18 cellular contexts compared by ENCODE assay signal in the genomic region with DNA sequence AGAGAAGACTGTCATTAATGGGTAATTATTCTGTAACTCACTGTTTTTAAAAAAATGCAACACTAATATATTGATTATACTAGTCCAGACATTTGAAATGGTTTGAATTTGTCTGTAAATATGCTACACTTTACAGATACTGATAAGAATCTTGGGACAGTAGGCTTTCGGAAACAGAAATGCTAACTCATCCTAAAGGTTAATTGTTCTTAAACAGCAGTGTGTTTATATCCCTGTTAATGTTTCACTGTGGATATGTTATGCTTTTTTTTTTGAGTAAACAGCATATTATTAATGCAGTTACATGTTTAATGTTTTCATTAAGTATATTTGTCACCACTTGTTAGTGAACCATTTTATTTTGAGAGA. TPM values are rescaled to one million over a fixed set of nuclear protein-coding genes. Genes with fewer than 3 reads are reported as not detected.
DNase-seq lines count a peak whose midpoint lies in the region; ATAC-seq, FAIRE-seq and TF ChIP-seq lines count a peak whose summit lies in the region.
"Had no signal": no experiment of that assay in that cellular context is flagged by ENCODE, and none has a peak within 500 bp of the region (broad histone marks: within the 10 kb centered on the region; RNA-seq: fewer than 3 reads in every experiment).

No MANE protein-coding gene starts in this region.

- H3K14ac ChIP-seq in trophoblast cell (ENCODE audit: low read length), result no peak overlapping the region

- no TSS peak for BruUV-seq in K562 (replicated peaks; lab: Mats Ljungman, UMichigan)

- H3K9me3 ChIP-seq in SK-N-SH, result no peaks in the 10 kb centered on the region
- H3K9me3 ChIP-seq in HUES48 (ENCODE audit: control insufficient read depth, insufficient read depth, low read length), result no peaks in the 10 kb centered on the region
- H3K9me3 ChIP-seq in K562 (replicated peaks; ENCODE audit: control insufficient read depth, insufficient read depth, low read depth, low read length), result no peaks in the 10 kb centered on the region
- no peaks in the 10 kb centered on the region for H3K9me3 ChIP-seq in trophoblast cell (ENCODE audit: insufficient read depth, low read depth, low read length)
- H3K9me3 ChIP-seq in stomach, result no peaks in the 10 kb centered on the region

- H3K9ac ChIP-seq in SK-N-SH (no peak overlapping the region), HUES48 (ENCODE audit: low read depth, low read length) (no peak overlapping the region), K562 (ENCODE audit: insufficient read depth in 1 of 2, low read depth in 2 of 2, low read length in 2 of 2) (peak overlapping the region in 1 of 2 experiments; percentile 22; a peak in 1 of 4 replicates), trophoblast cell (ENCODE audit: low read length) (no peak overlapping the region)
- H3K9ac ChIP-seq: BLaER1 treated with 17β-estradiol and CSF1 and Interleukin-3, amounts not matched to agents 10 nM and 100 nM had no signal

- no peak overlapping the region for H4K8ac ChIP-seq in trophoblast cell (ENCODE audit: low read depth, low read length)

- TF ChIP-seq RAD21 in SK-N-SH (IDR thresholded peaks at IDR 0.05; ENCODE audit: low read length) (no peak), K562 (CRISPR knock-in tag; conservative IDR thresholded peaks at IDR 0.05 in 1 of 2, IDR thresholded peaks at IDR 0.05 in 1 of 2) (no peak)

- H2BK5ac ChIP-seq in trophoblast cell (ENCODE audit: low read depth, low read length, poor library complexity), result no peak overlapping the region

- peaks cover 0 to 4% of the 10 kb centered on the region in 2 experiments; a peak in 1 of 4 replicates for H3K4me1 ChIP-seq in SK-N-SH (ENCODE audit: control insufficient read depth in 1 of 2, insufficient read depth in 2 of 2, low read depth in 1 of 2, low read length in 1 of 2)
- H3K4me1 ChIP-seq in HUES48 (ENCODE audit: control insufficient read depth, insufficient read depth, low read length), result peaks cover 5% of the 10 kb centered on the region; the same call in 1 of the 2 replicates
- H3K4me1 ChIP-seq in K562 (replicated peaks in 1 of 2; ENCODE audit: control insufficient read depth in 2 of 2, insufficient read depth in 2 of 2, low read length in 2 of 2), result peaks cover 0 to 15% of the 10 kb centered on the region in 2 experiments; a peak in 3 of 5 replicates
- H3K4me1 ChIP-seq in trophoblast cell (ENCODE audit: control insufficient read depth in 1 of 2, insufficient read depth in 2 of 2, low read length in 2 of 2), result peaks cover 4 to 5% of the 10 kb centered on the region in 2 experiments
- no peaks in the 10 kb centered on the region for H3K4me1 ChIP-seq in stomach

- H3F3A ChIP-seq in SK-N-SH (replicated peaks; ENCODE audit: insufficient read depth), result no peaks in the 10 kb centered on the region

- H4K91ac ChIP-seq in trophoblast cell (ENCODE audit: low read depth, low read length), result no peak overlapping the region

- H2AK5ac ChIP-seq in trophoblast cell (ENCODE audit: low read length), result no peak overlapping the region

- H3K23ac ChIP-seq in trophoblast cell (ENCODE audit: low read length), result no peak overlapping the region

- H3K4me3 ChIP-seq in SK-N-SH (ENCODE audit: low read depth in 2 of 2, low read length in 1 of 2), result no peak overlapping the region
- H3K4me3 ChIP-seq in HUES48 (ENCODE audit: low read depth, low read length), result no peak overlapping the region
- no peak overlapping the region for H3K4me3 ChIP-seq in K562
- no peak overlapping the region for H3K4me3 ChIP-seq in trophoblast cell (ENCODE audit: low read depth, low read length)
- H3K4me3 ChIP-seq in stomach, result no peak overlapping the region
- H3K4me3 ChIP-seq: BLaER1 treated with 17β-estradiol and CSF1 and Interleukin-3, amounts not matched to agents 10 nM and 100 nM had no signal

- H4K12ac ChIP-seq in trophoblast cell (ENCODE audit: low read depth, low read length), result no peak overlapping the region

- POLR2A ChIA-PET in SK-N-SH (lab: Yijun Ruan, JAX), result no interaction called here
- POLR2A ChIA-PET in K562 (lab: Yijun Ruan, JAX), result interaction anchor here (1.0 kb wide), 1 partner anchor 501 kb away, joined by 3 read pairs; no protein-coding TSS in a partner anchor

- H4K20me1 ChIP-seq in SK-N-SH (ENCODE audit: insufficient read depth) (no peaks in the 10 kb centered on the region), K562 (replicated peaks; ENCODE audit: control insufficient read depth, insufficient read depth, low read length) (no peaks in the 10 kb centered on the region)
- H4K20me1 ChIP-seq: BLaER1 treated with 17β-estradiol and CSF1 and Interleukin-3, amounts not matched to agents 10 nM and 100 nM had no signal

- in situ Hi-C loops in K562 (cut with MboI), result no loop called here

- H3K79me2 ChIP-seq in SK-N-SH (ENCODE audit: insufficient read depth) (no peaks in the 10 kb centered on the region), K562 (ENCODE audit: control insufficient read depth, insufficient read depth, low read length) (no peaks in the 10 kb centered on the region), trophoblast cell (ENCODE audit: control insufficient read depth, insufficient read depth, low read length, poor library complexity) (no peaks in the 10 kb centered on the region)

- no peak for TF ChIP-seq POLR2A in K562 (conservative IDR thresholded peaks at IDR 0.05)
- no peak for TF ChIP-seq POLR2A in stomach (IDR thresholded peaks at IDR 0.05)

- intact Hi-C loops in K562 (cut with micrococcal nuclease), result no loop called here
- intact Hi-C loops in stomach (cut with DNase I; ENCODE audit: low total_unique reads), result no loop called here

- no peak overlapping the region for H2AFZ ChIP-seq in SK-N-SH (ENCODE audit: low read depth)
- peak overlapping the region; percentile 15 for H2AFZ ChIP-seq in K562 (ENCODE audit: low read depth, low read length)
- H2AFZ ChIP-seq in trophoblast cell (ENCODE audit: insufficient read depth, low read length, poor library complexity), result no peak overlapping the region

- DNase-seq in SK-N-SH (no peak), K562 (ENCODE audit: extremely low read depth in 1 of 4, low spot score in 3 of 4) (peak in 1 of 4 experiments; percentile 7), trophoblast cell (no peak), stomach (no peak)
- DNase-seq: 8988T; CD8-positive, alpha-beta T cell; DMS 273 treated with DMSO at 0.1 percent for 48 hours; DMS53; DND-41; H9; IMR-90; KBM-7 had no signal

- TF ChIP-seq EP300 in SK-N-SH (IDR thresholded peaks at IDR 0.05; ENCODE audit: borderline replicate concordance in 1 of 2, low read depth in 1 of 2, low read length in 1 of 2) (no peak), K562 (IDR thresholded peaks at IDR 0.05; ENCODE audit: low read length) (no peak), stomach (IDR thresholded peaks at IDR 0.05) (no peak)

- TF ChIP-seq CTCF in SK-N-SH (IDR thresholded peaks at IDR 0.05) (no peak), K562 (IDR thresholded peaks at IDR 0.05 in 2 of 3, conservative IDR thresholded peaks at IDR 0.05 in 1 of 3; ENCODE audit: insufficient read depth in 2 of 3, low read depth in 1 of 3, low read length in 3 of 3) (no peak), stomach (IDR thresholded peaks at IDR 0.05) (no peak)

- no peak overlapping the region for H3K4me2 ChIP-seq in SK-N-SH
- no peak overlapping the region; the same call in 1 of the 2 replicates for H3K4me2 ChIP-seq in K562 (ENCODE audit: insufficient read depth, low read length)
- H3K4me2 ChIP-seq in trophoblast cell (ENCODE audit: low read length), result no peak overlapping the region

- H3K9me2 ChIP-seq in SK-N-SH, result no peaks in the 10 kb centered on the region

- H3K9me1 ChIP-seq in K562 (ENCODE audit: control insufficient read depth, insufficient read depth, low read length), result no peaks in the 10 kb centered on the region

- WGBS in SK-N-SH (ENCODE audit: low lambda C conversion rate), result 75% methylated on average over 1 of the region's 1 CpG
- 0% methylated on average over 1 of the region's 1 CpG for WGBS in K562 (ENCODE audit: insufficient coverage, low coverage, missing lambda C conversion rate)
- WGBS in trophoblast cell (ENCODE audit: extremely low coverage, insufficient coverage, insufficient read length), result no CpG with 5 or more reads among the region's 1 CpG
- 70 to 89% (median 79%) methylated on average over 1 of the region's 1 CpG for WGBS in stomach, 5 donors

- H3K27ac ChIP-seq in SK-N-SH (ENCODE audit: low read depth in 2 of 2, low read length in 1 of 2) (peak overlapping the region in 1 of 2 experiments; percentile 72; a peak in 2 of 4 replicates), HUES48 (ENCODE audit: low read depth, low read length) (peak overlapping the region; percentile 37), K562 (ENCODE audit: extremely low read depth, low read depth, low read length) (peak overlapping the region; percentile 60; the same call in 1 of the 3 replicates), trophoblast cell (ENCODE audit: low read depth, low read length) (no peak overlapping the region), stomach (no peak overlapping the region)
- H3K27ac ChIP-seq: BLaER1 treated with 17β-estradiol and CSF1 and Interleukin-3, amounts not matched to agents 10 nM and 100 nM had no signal

- CTCF ChIA-PET in SK-N-SH (lab: Yijun Ruan, JAX), result no interaction called here
- CTCF ChIA-PET in K562 (lab: Yijun Ruan, JAX; ENCODE audit: low intra/inter-chr PET ratio), result no interaction called here

- no peak overlapping the region for H3K4ac ChIP-seq in trophoblast cell (ENCODE audit: low read depth, low read length)

- no peak overlapping the region for H2BK12ac ChIP-seq in trophoblast cell (ENCODE audit: low read length)

- H3K27me3 ChIP-seq in SK-N-SH (ENCODE audit: insufficient read depth) (no peaks in the 10 kb centered on the region), HUES48 (ENCODE audit: control insufficient read depth, insufficient read depth, low read length) (no peaks in the 10 kb centered on the region), K562 (ENCODE audit: control insufficient read depth in 2 of 2, insufficient read depth in 2 of 2, low read length in 2 of 2) (no peaks in the 10 kb centered on the region), trophoblast cell (ENCODE audit: insufficient read depth, low read length) (no peaks in the 10 kb centered on the region), stomach (no peaks in the 10 kb centered on the region)
- H3K27me3 ChIP-seq: BLaER1 treated with 17β-estradiol and CSF1 and Interleukin-3, amounts not matched to agents 10 nM and 100 nM had no signal

- no peak overlapping the region for H3K18ac ChIP-seq in trophoblast cell (ENCODE audit: low read length)

- H3K79me1 ChIP-seq in trophoblast cell (ENCODE audit: low read length), result peaks cover 2% of the 10 kb centered on the region

- H3K36me3 ChIP-seq in SK-N-SH (replicated peaks in 1 of 2; ENCODE audit: control insufficient read depth in 1 of 2, insufficient read depth in 2 of 2, low read length in 1 of 2) (peaks cover 64 to 76% of the 10 kb centered on the region in 2 experiments), HUES48 (ENCODE audit: control insufficient read depth, insufficient read depth, low read length) (peaks cover 26% of the 10 kb centered on the region), K562 (ENCODE audit: control insufficient read depth, insufficient read depth, low read length) (peaks cover 25% of the 10 kb centered on the region), trophoblast cell (ENCODE audit: control insufficient read depth in 1 of 2, insufficient read depth in 2 of 2, low read length in 2 of 2) (peaks cover 2 to 4% of the 10 kb centered on the region in 2 experiments), stomach (peaks cover 7 to 71% (median 56%) of the 10 kb centered on the region in 4 donors)

- H2BK120ac ChIP-seq in trophoblast cell (ENCODE audit: insufficient read depth, low read length, poor library complexity), result no peak overlapping the region

- ATAC-seq in SK-N-SH treated with all-trans-retinoic acid at 6 μM for 48 hours (no peak), K562 (peak; percentile 42; the same call in 2 of the 3 replicates), GM21737 (IDR thresholded peaks at IDR 0.05; ENCODE audit: unreplicated experiment) (no peak)
- ATAC-seq: CD8-positive, alpha-beta T cell had no signal

- FAIRE-seq in K562 (lab: Jason Lieb, UNC), result no peak
- FAIRE-seq: GM12892, H1 had no signal

RNA-seq across cellular contexts. Expression of gene EXOC1, which starts 31.4 kb away (rescaled TPM):
- polyA plus RNA-seq in SK-N-SH (2012; rRNA removed) (13.5 and 20.7 TPM in 2 replicates), K562 (2011; rRNA removed) (24.1 and 34.4 TPM in 2 replicates), K562 (2014; fragmentation: Illumina TruSeq; extraction: Trizol) (42.8 and 45.5 TPM in 2 replicates), K562 (2014; fragmentation: Nextera tagmentation; extraction: Ambion mirVana) (10 to 100 TPM; 16.0 to 19.5 TPM), K562 (2014; rRNA removed) (25.7 and 34.2 TPM in 2 replicates), stomach (10 to 100 TPM; 10.1 to 21.4 (median 17.4) TPM)
- 15.5 and 19.9 TPM in 2 replicates for polyA plus RNA-seq in SK-N-SH (2012; cell fraction: cytosol; rRNA removed)
- polyA plus RNA-seq in SK-N-SH (2012; cell fraction: nucleus; rRNA removed), result 21.3 and 44.5 TPM in 2 replicates
- total RNA-seq in K562 (2011; cell fraction: chromatin; rRNA removed; ENCODE audit: low replicate concordance), result 14.5 and 61.2 TPM in 2 replicates
- 5.3 and 9.7 TPM in 2 replicates for total RNA-seq in K562 (2011; cell fraction: nucleolus; rRNA removed)
- 15.5 and 17.3 TPM in 2 replicates for total RNA-seq in K562 (2011; cell fraction: nucleoplasm; rRNA removed)
- total RNA-seq in K562 (2014; rRNA removed) (20.8 and 24.3 TPM in 2 replicates), K562 (2014; rRNA removed; fragmentation: Illumina TruSeq; extraction: Trizol) (35.9 and 39.9 TPM in 2 replicates), K562 (2015; rRNA removed; fragmentation: Illumina TruSeq; extraction: Trizol) (38.6 and 40.1 TPM in 2 replicates), K562 (2021) (26.2 TPM in 2 replicates), stomach (100 to 1,000 TPM in 1 of 5 donors, 10 to 100 TPM in 4; 22.9 to 174 (median 62.2) TPM)
- 6.3 and 12.1 TPM in 2 replicates for polyA plus RNA-seq in K562 (2011; cell fraction: cytosol; rRNA removed)
- polyA plus RNA-seq in K562 (2011; cell fraction: nucleus; rRNA removed), result 41.1 and 53.7 TPM in 2 replicates
- polyA plus RNA-seq in K562 (2012), result 23.4 and 30.5 TPM in 2 replicates
- polyA minus RNA-seq in K562 (2011; rRNA and poly(A)+ RNA removed), result 44.5 and 53.7 TPM in 2 replicates
- 10.1 and 12.6 TPM in 2 replicates for polyA minus RNA-seq in K562 (2011; cell fraction: cytosol; rRNA and poly(A)+ RNA removed)
- polyA minus RNA-seq in K562 (2011; cell fraction: nucleus; rRNA and poly(A)+ RNA removed), result 20.9 and 37.4 TPM in 2 replicates
- polyA plus RNA-seq in trophoblast cell (2013), result 19.2 and 20.4 TPM in 2 replicates

Comparison
In these comparisons a context has a peak if more than half of its experiments do, and no peak if none do; other contexts are left out.
1. H3K27ac ChIP-seq: peak in HUES48 (single experiment) and K562 (single experiment); none in trophoblast cell (single experiment) and stomach (0 of 5).
2. Of the 27 proteins assayed by ChIP-seq in both K562 and SK-N-SH: peak only in K562: none; only in SK-N-SH: GATA2; in both: none; in neither: 26.